ENCODE assay signal across 28 cellular contexts in the genomic region with DNA sequence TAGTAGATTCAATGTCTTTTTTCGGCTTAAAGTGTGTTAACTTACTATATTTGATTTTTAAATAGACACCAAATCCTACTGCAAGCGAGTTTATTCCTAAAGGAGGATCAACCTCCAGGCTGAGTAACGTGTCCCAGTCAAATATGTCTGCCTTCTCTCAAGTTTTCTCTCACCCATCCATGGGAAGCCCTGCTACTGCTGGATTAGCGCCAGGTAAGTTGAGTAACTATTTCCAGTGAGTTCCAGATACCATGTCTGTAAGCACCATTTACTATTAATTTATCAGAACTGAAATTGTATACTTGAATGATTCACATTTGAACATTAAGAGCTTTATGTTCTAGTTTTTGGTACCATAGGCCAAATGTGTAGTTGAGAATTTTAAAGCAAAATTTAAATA.
DNase-seq lines count a peak whose midpoint lies in the region; ATAC-seq, FAIRE-seq and TF ChIP-seq lines count a peak whose summit lies in the region.
"Had no signal": no experiment of that assay in that cellular context is flagged by ENCODE, and none has a peak within 500 bp of the region (broad histone marks: within the 10 kb centered on the region; RNA-seq: fewer than 3 reads in every experiment).

No MANE protein-coding gene starts in this region.

- POLR2A ChIA-PET in A673 (lab: Charles Lee; ENCODE audit: low non-redundant PET): no interaction called here

- H3K9me3 ChIP-seq in A673 (ENCODE audit: low read depth, low read length, poor library complexity, severe bottlenecking): no peaks in the 10 kb centered on the region
- no peaks in the 10 kb centered on the region for H3K9me3 ChIP-seq in gastrocnemius medialis
- H3K9me3 ChIP-seq: A549, esophagus muscularis mucosa, SK-N-SH, testis, vagina had no signal

- no peak overlapping the region for H3K27ac ChIP-seq in A673 (ENCODE audit: low read depth, low read length, poor library complexity, severe bottlenecking)
- H3K27ac ChIP-seq in gastrocnemius medialis: no peak overlapping the region
- H3K27ac ChIP-seq: A549, esophagus muscularis mucosa, testis, vagina, WERI-Rb-1 had no signal

- FAIRE-seq in bronchial epithelial cell (lab: Jason Lieb, UNC): no peak
- FAIRE-seq: A549 had no signal

- in situ Hi-C loops in gastrocnemius medialis (cut with MboI; ENCODE audit: low sequenced_read_pairs in 4 of 4) (no loop called here), GM13976 (cut with MboI; ENCODE audit: low sequenced_read_pairs, unreplicated experiment) (no loop called here)

- no peak for ATAC-seq in gastrocnemius medialis
- no peak for ATAC-seq in HG03108 (IDR thresholded peaks at IDR 0.05; ENCODE audit: unreplicated experiment)
- ATAC-seq: A549; activated naive CD8-positive, alpha-beta T cell treated with anti-CD3 and anti-CD28 coated beads, Interleukin-2, amount 50 U/mL, for 24 hours; naive thymus-derived CD4-positive, alpha-beta T cell; right cardiac atrium had no signal

- TF ChIP-seq POLR2A in gastrocnemius medialis (IDR thresholded peaks at IDR 0.05): no peak

- H3K36me3 ChIP-seq in A673 (ENCODE audit: insufficient read depth, low read length, poor library complexity, severe bottlenecking): no peaks in the 10 kb centered on the region
- peaks cover 3% of the 10 kb centered on the region for H3K36me3 ChIP-seq in bronchial epithelial cell (ENCODE audit: control insufficient read depth, insufficient read depth, low read length)
- H3K36me3 ChIP-seq in gastrocnemius medialis: no peaks in the 10 kb centered on the region
- H3K36me3 ChIP-seq: vagina had no signal

- no peaks in the 10 kb centered on the region for H3K27me3 ChIP-seq in A673 (replicated peaks; ENCODE audit: insufficient read depth, low read depth, low read length, poor library complexity)
- H3K27me3 ChIP-seq in bronchial epithelial cell (ENCODE audit: control insufficient read depth, insufficient read depth, low read length): no peaks in the 10 kb centered on the region
- H3K27me3 ChIP-seq in gastrocnemius medialis: no peaks in the 10 kb centered on the region
- H3K27me3 ChIP-seq: esophagus muscularis mucosa, testis, vagina had no signal

- CTCF ChIA-PET in A673 (lab: Charles Lee): no interaction called here

- H3K4me3 ChIP-seq in A673 (ENCODE audit: low read depth, low read length, poor library complexity, severe bottlenecking): no peak overlapping the region
- H3K4me3 ChIP-seq in HFF-Myc (replicated peaks; ENCODE audit: low read depth, low read length): no peak overlapping the region
- no peak overlapping the region for H3K4me3 ChIP-seq in bronchial epithelial cell (ENCODE audit: low read depth, low read length)
- H3K4me3 ChIP-seq in gastrocnemius medialis: no peak overlapping the region
- H3K4me3 ChIP-seq: A549, esophagus muscularis mucosa, lung, testis, vagina had no signal

- BruUV-seq in A673 (replicated peaks; lab: Mats Ljungman, UMichigan): no TSS peak

- no peaks in the 10 kb centered on the region for H3K4me1 ChIP-seq in A673 (ENCODE audit: insufficient read depth, low read length, poor library complexity, severe bottlenecking)
- H3K4me1 ChIP-seq in gastrocnemius medialis: no peaks in the 10 kb centered on the region
- H3K4me1 ChIP-seq: A549, esophagus muscularis mucosa, testis, vagina had no signal

- intact Hi-C loops in A673 (cut with micrococcal nuclease; ENCODE audit: unreplicated experiment) (no loop called here), gastrocnemius medialis (cut with DNase I; ENCODE audit: low total_unique reads) (no loop called here)

- no peak for TF ChIP-seq CTCF in A673 (conservative IDR thresholded peaks at IDR 0.05; ENCODE audit: low read depth, low read length)
- no peak for TF ChIP-seq CTCF in HFF-Myc (IDR thresholded peaks at IDR 0.05; ENCODE audit: low read depth, low read length, missing control alignments)
- TF ChIP-seq CTCF in bronchial epithelial cell (IDR thresholded peaks at IDR 0.05; ENCODE audit: insufficient read depth, low read length, severe bottlenecking): no peak
- no peak for TF ChIP-seq CTCF in gastrocnemius medialis (IDR thresholded peaks at IDR 0.05 in 4 of 5, conservative IDR thresholded peaks at IDR 0.05 in 1 of 5)
- no peak for TF ChIP-seq CTCF in GM13976 (IDR thresholded peaks at IDR 0.05; ENCODE audit: borderline replicate concordance, control extremely low read depth, extremely low read depth, insufficient read depth, missing control alignments)

- DNase-seq in A673 (ENCODE audit: low spot score): peak; percentile 21
- DNase-seq in HFF-Myc (ENCODE audit: extremely low read depth, low read depth): peak; percentile 5
- peak; percentile 8 for DNase-seq in bronchial epithelial cell (ENCODE audit: low read depth)
- peak; percentile 13 for DNase-seq in fibroblast of the conjunctiva (ENCODE audit: low read depth)
- DNase-seq in gastrocnemius medialis: no peak
- no peak for DNase-seq in NCI-H524 treated with DMSO at 0.1 percent for 48 hours (lab: John Stamatoyannopoulos, UW)
- no peak for DNase-seq in GM13976 (ENCODE audit: low spot score)
- DNase-seq: activated CD4-positive, alpha-beta T cell treated with anti-CD3 and anti-CD28 coated beads, Interleukin-2, amount 50 U/mL, for 4 hours; activated CD8-positive, alpha-beta memory T cell treated with anti-CD3 and anti-CD28 coated beads, Interleukin-2, amount 50 U/mL, for 48 hours; activated naive CD8-positive, alpha-beta T cell treated with anti-CD3 and anti-CD28 coated beads, Interleukin-2, amount 50 U/mL, for 24 hours; caudate nucleus; effector CD4-positive, alpha-beta T cell; GDM1; hypothalamus; kidney; naive thymus-derived CD4-positive, alpha-beta T cell; NCI-H1417; NCI-H524; RPMI8226; SK-N-SH; testis; WERI-Rb-1 had no signal

Comparison
In these comparisons a context has a peak if more than half of its experiments do, and no peak if none do; other contexts are left out.
1. DNase-seq: peak in A673 (single experiment), HFF-Myc (single experiment), bronchial epithelial cell (single experiment) and fibroblast of the conjunctiva (single experiment); none in gastrocnemius medialis (0 of 2), NCI-H524 treated with DMSO at 0.1 percent for 48 hours (single experiment) and GM13976 (single experiment).